In genomic region chr6:111482236-111482958, GRCh38 we compare ENCODE assay signal across 8 cellular contexts. TPM values are rescaled to one million over a fixed set of nuclear protein-coding genes. Genes with fewer than 3 reads are reported as not detected.
A peak's percentile ranks its signal among the peaks of the same experiment; 100 is the strongest.
DNase-seq lines count a peak whose midpoint lies in the region; ATAC-seq and TF ChIP-seq lines count a peak whose summit lies in the region.

No MANE protein-coding gene starts in this region.

- no peaks in the 10 kb centered on the region for H3K36me3 Mint-ChIP-seq in activated naive CD8-positive, alpha-beta T cell

- H3K79me2 ChIP-seq in trophoblast cell (ENCODE audit: control insufficient read depth, insufficient read depth, low read length, poor library complexity) = peaks cover 18% of the 10 kb centered on the region

- H3K27me3 Mint-ChIP-seq in activated naive CD8-positive, alpha-beta T cell = no peaks in the 10 kb centered on the region

- H3K79me1 ChIP-seq in trophoblast cell (ENCODE audit: low read length) = peaks cover 24% of the 10 kb centered on the region

- H3K9ac ChIP-seq in BLaER1 (peak overlapping the region; percentile 90), trophoblast cell (ENCODE audit: low read length) (peak overlapping the region; percentile 32)

- peaks cover 51% of the 10 kb centered on the region for H3K4me1 Mint-ChIP-seq in activated naive CD8-positive, alpha-beta T cell (ENCODE audit: low read depth)

- H3K36me3 ChIP-seq in BLaER1 (no peaks in the 10 kb centered on the region), SJSA1 (peaks cover 37% of the 10 kb centered on the region), heart left ventricle (no peaks in the 10 kb centered on the region), trophoblast cell (ENCODE audit: control insufficient read depth in 1 of 2, insufficient read depth in 2 of 2, low read length in 2 of 2) (no peaks in the 10 kb centered on the region)

- peak overlapping the region; percentile 59 for H2BK5ac ChIP-seq in trophoblast cell (ENCODE audit: low read depth, low read length, poor library complexity)

- TF ChIP-seq POLR2A in heart left ventricle (IDR thresholded peaks at IDR 0.05) = no peak

- peak overlapping the region; percentile 92 for H2AFZ ChIP-seq in trophoblast cell (ENCODE audit: insufficient read depth, low read length, poor library complexity)

- H4K8ac ChIP-seq in trophoblast cell (ENCODE audit: low read depth, low read length) = peak overlapping the region; percentile 98

- H3K4me1 ChIP-seq in BLaER1 = peaks cover 72% of the 10 kb centered on the region
- peaks cover 49% of the 10 kb centered on the region for H3K4me1 ChIP-seq in SJSA1 (replicated peaks)
- H3K4me1 ChIP-seq in heart left ventricle = peaks cover 0 to 65% (median 45%) of the 10 kb centered on the region in 12 donors
- peaks cover 0 to 1% of the 10 kb centered on the region in 2 experiments for H3K4me1 ChIP-seq in trophoblast cell (ENCODE audit: control insufficient read depth in 1 of 2, insufficient read depth in 2 of 2, low read length in 2 of 2)

- peak overlapping the region; percentile 98 for H2BK120ac ChIP-seq in trophoblast cell (ENCODE audit: insufficient read depth, low read length, poor library complexity)

- peak overlapping the region; percentile 53 for H3K4ac ChIP-seq in trophoblast cell (ENCODE audit: low read depth, low read length)

- peak overlapping the region; percentile 95 for H3K27ac ChIP-seq in BLaER1
- H3K27ac ChIP-seq in SJSA1 = peak overlapping the region; percentile 99
- H3K27ac ChIP-seq in heart left ventricle = peak overlapping the region; percentile 96 to 100 (median 99)
- peak overlapping the region; percentile 98 for H3K27ac ChIP-seq in trophoblast cell (ENCODE audit: low read depth, low read length)

- H2BK12ac ChIP-seq in trophoblast cell (ENCODE audit: low read length) = no peak overlapping the region

- H3K4me2 ChIP-seq in BLaER1 = peak overlapping the region; percentile 86
- peak overlapping the region; percentile 80 for H3K4me2 ChIP-seq in trophoblast cell (ENCODE audit: low read length)

- H3K23ac ChIP-seq in trophoblast cell (ENCODE audit: low read length) = no peak overlapping the region

- peak overlapping the region; percentile 97 for H3K14ac ChIP-seq in trophoblast cell (ENCODE audit: low read length)

- H3K27ac Mint-ChIP-seq in activated naive CD8-positive, alpha-beta T cell = peak overlapping the region; percentile 85

- H3K9me3 Mint-ChIP-seq in activated naive CD8-positive, alpha-beta T cell (ENCODE audit: low read depth) = no peaks in the 10 kb centered on the region

- peak overlapping the region; percentile 87 for H3K18ac ChIP-seq in trophoblast cell (ENCODE audit: low read length)

- peak overlapping the region; percentile 94 for H3K4me3 ChIP-seq in BLaER1
- peak overlapping the region; percentile 95 for H3K4me3 ChIP-seq in SJSA1
- H3K4me3 ChIP-seq in heart left ventricle = peak overlapping the region; percentile 75 to 99 (median 92)
- H3K4me3 ChIP-seq in trophoblast cell (ENCODE audit: low read depth, low read length) = peak overlapping the region; percentile 94

- DNase-seq in GM19238 (ENCODE audit: insufficient read length, low spot score) = peak; percentile 13
- peak; percentile 52 to 67 for DNase-seq in SJSA1 (ENCODE audit: low read depth in 1 of 2, low spot score in 2 of 2)
- peak; percentile 52 to 79 (median 57) for DNase-seq in heart left ventricle
- DNase-seq in trophoblast cell = peak; percentile 24 to 51
- no peak for DNase-seq in NCI-H187 (lab: John Stamatoyannopoulos, UW)

- H4K20me1 ChIP-seq in BLaER1 = peaks cover 36% of the 10 kb centered on the region

- peak overlapping the region; percentile 93 for H3K4me3 Mint-ChIP-seq in activated naive CD8-positive, alpha-beta T cell

- ATAC-seq in HG03442 (IDR thresholded peaks at IDR 0.05; ENCODE audit: unreplicated experiment) (peak; percentile 20), heart left ventricle (peak in 3 of 4 donors; percentile 12 to 23 (median 20))

- H4K12ac ChIP-seq in trophoblast cell (ENCODE audit: low read depth, low read length) = no peak overlapping the region

- intact Hi-C loops in heart left ventricle (cut with DNase I) = loop anchor here (2.0 to 10.0 kb wide), 13 partner anchors 50 to 225 kb away; partner anchors contain the start of gene TRAF3IP2 (in 5 of the 10)

- H3K9me3 ChIP-seq in BLaER1 (no peaks in the 10 kb centered on the region), SJSA1 (replicated peaks) (no peaks in the 10 kb centered on the region; the same call in 1 of the 2 replicates), heart left ventricle (no peaks in the 10 kb centered on the region), trophoblast cell (ENCODE audit: insufficient read depth, low read depth, low read length) (no peaks in the 10 kb centered on the region)

- H2AK5ac ChIP-seq in trophoblast cell (ENCODE audit: low read length) = no peak overlapping the region

- WGBS in heart left ventricle, 4 donors = 0 to 1% (median 0%) methylated on average over 17 to 85 of the region's 85 CpGs
- WGBS in trophoblast cell (ENCODE audit: extremely low coverage, insufficient coverage, insufficient read length) = no CpG with 5 or more reads among the region's 85 CpGs

- no peak for TF ChIP-seq CTCF in heart left ventricle (IDR thresholded peaks at IDR 0.05)

- H4K91ac ChIP-seq in trophoblast cell (ENCODE audit: low read depth, low read length) = peak overlapping the region; percentile 98

- H3K27me3 ChIP-seq in BLaER1 = no peaks in the 10 kb centered on the region
- H3K27me3 ChIP-seq in SJSA1 (replicated peaks) = no peaks in the 10 kb centered on the region
- no peaks in the 10 kb centered on the region for H3K27me3 ChIP-seq in heart left ventricle
- H3K27me3 ChIP-seq in trophoblast cell (ENCODE audit: insufficient read depth, low read length) = no peaks in the 10 kb centered on the region

RNA-seq across cellular contexts. Expression of gene REV3L, which starts 0.6 kb away (rescaled TPM):
- 40.6 and 54.5 TPM in 2 replicates for total RNA-seq in SJSA1 (2014; rRNA removed; shearing (Covaris generic))
- 10 to 100 TPM; 10.9 to 20.0 (median 15.5) TPM for total RNA-seq in heart left ventricle
- polyA plus RNA-seq in heart left ventricle = 1 to 10 TPM; 6.1 to 8.5 TPM
- 8.7 TPM in 2 replicates for polyA plus RNA-seq in trophoblast cell (2013)

Comparison
In these comparisons a context has a peak if more than half of its experiments do, and no peak if none do; other contexts are left out.
1. DNase-seq: peak in GM19238 (single experiment), SJSA1 (2 of 2), heart left ventricle (5 of 5) and trophoblast cell (2 of 2); none in NCI-H187 (0 of 2).
2. Peak in every context shown above with its lines, with median percentiles within 50 percentile points of each other: H3K27ac ChIP-seq and H3K4me3 ChIP-seq.